In the genomic region with DNA sequence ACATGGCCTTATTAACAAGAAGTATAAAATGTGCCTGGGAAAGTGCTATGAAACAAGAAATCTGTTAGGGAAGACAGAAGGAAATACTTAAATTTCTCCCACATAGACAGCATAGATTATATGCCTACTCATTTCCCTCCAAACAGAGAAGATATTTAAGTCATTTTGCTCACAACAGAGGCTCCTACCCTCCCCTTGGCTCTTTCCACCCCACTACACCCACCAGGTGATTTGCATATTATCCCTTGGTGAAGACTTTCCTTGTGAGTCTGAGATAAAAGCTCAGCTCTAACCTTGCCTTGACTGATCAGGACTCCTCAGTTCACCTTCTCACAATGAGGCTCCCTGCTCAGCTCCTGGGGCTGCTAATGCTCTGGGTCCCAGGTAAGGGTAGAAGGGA, we compare ENCODE assay signal across 8 cellular contexts.
DNase-seq lines count a peak whose midpoint lies in the region; ATAC-seq, FAIRE-seq and TF ChIP-seq lines count a peak whose summit lies in the region.
"Not testable (repeated sequence)": the region's sequence is repeated elsewhere in the genome, so short reads cannot be mapped to it uniquely, and the experiment has no call there.

No MANE protein-coding gene starts in this region.

- H3K4me3 Mint-ChIP-seq in stimulated activated memory B cell treated with anti-CD40 and anti-IgM and Interleukin-4, amounts not matched to agents 10 μg/mL and 1 μg/mL and 100 μg/mL, for 72 hours: not testable (repeated sequence)

- H3K4me3 ChIP-seq in DOHH2 (ENCODE audit: low read length); bronchial epithelial cell (ENCODE audit: low read depth, low read length): not testable (repeated sequence)
- peak overlapping the region; percentile 48 for H3K4me3 ChIP-seq in OCI-LY1 (ENCODE audit: low read depth, low read length, poor library complexity, severe bottlenecking)

- not testable (repeated sequence) for H4K20me1 ChIP-seq in DOHH2 (ENCODE audit: control insufficient read depth, insufficient read depth, low read depth, low read length); OCI-LY1 (ENCODE audit: insufficient read depth, low read length)

- TF ChIP-seq CTCF in DOHH2 (IDR thresholded peaks at IDR 0.05; ENCODE audit: low read depth, low read length, poor library complexity, severe bottlenecking); OCI-LY1 (IDR thresholded peaks at IDR 0.05; ENCODE audit: low read length); bronchial epithelial cell (IDR thresholded peaks at IDR 0.05; ENCODE audit: insufficient read depth, low read length, severe bottlenecking): not testable (repeated sequence)

- H3F3A ChIP-seq in DOHH2 (ENCODE audit: control insufficient read depth, insufficient read depth); OCI-LY1 (ENCODE audit: insufficient read depth, low read length): not testable (repeated sequence)

- H2AFZ ChIP-seq in OCI-LY1 (ENCODE audit: low read length): not testable (repeated sequence)

- H3K36me3 Mint-ChIP-seq in stimulated activated memory B cell treated with anti-CD40 and anti-IgM and Interleukin-4, amounts not matched to agents 10 μg/mL and 1 μg/mL and 100 μg/mL, for 72 hours: not testable (repeated sequence)

- FAIRE-seq in bronchial epithelial cell (lab: Jason Lieb, UNC): peak; percentile 40

- peak; percentile 47 for ATAC-seq in GM19395 (IDR thresholded peaks at IDR 0.05; ENCODE audit: unreplicated experiment)
- peak; percentile 41 for ATAC-seq in HG02610 (IDR thresholded peaks at IDR 0.05; ENCODE audit: unreplicated experiment)
- ATAC-seq in HG02938 (IDR thresholded peaks at IDR 0.05; ENCODE audit: unreplicated experiment): peak; percentile 46
- ATAC-seq in HG03442 (IDR thresholded peaks at IDR 0.05; ENCODE audit: unreplicated experiment): peak; percentile 45
- ATAC-seq in stimulated activated memory B cell treated with anti-CD40 and anti-IgM and Interleukin-4, amounts not matched to agents 10 μg/mL and 1 μg/mL and 100 μg/mL, for 72 hours: peak; percentile 17

- not testable (repeated sequence) for H3K27me3 ChIP-seq in DOHH2 (ENCODE audit: control insufficient read depth, low read length); OCI-LY1 (ENCODE audit: insufficient read depth, low read length); bronchial epithelial cell (ENCODE audit: control insufficient read depth, insufficient read depth, low read length)

- not testable (repeated sequence) for H3K9ac ChIP-seq in OCI-LY1 (ENCODE audit: low read length)

- H3K79me2 ChIP-seq in DOHH2 (ENCODE audit: control insufficient read depth, low read length); OCI-LY1 (ENCODE audit: insufficient read depth, low read length): not testable (repeated sequence)

- H3K27ac Mint-ChIP-seq in stimulated activated memory B cell treated with anti-CD40 and anti-IgM and Interleukin-4, amounts not matched to agents 10 μg/mL and 1 μg/mL and 100 μg/mL, for 72 hours: not testable (repeated sequence)

- peaks cover 25% of the 10 kb centered on the region for H3K4me1 ChIP-seq in DOHH2 (ENCODE audit: control insufficient read depth, low read length)
- peaks cover 32% of the 10 kb centered on the region for H3K4me1 ChIP-seq in OCI-LY1 (ENCODE audit: insufficient read depth, low read length, severe bottlenecking)

- H3K36me3 ChIP-seq in DOHH2 (ENCODE audit: control insufficient read depth, low read length); OCI-LY1 (ENCODE audit: insufficient read depth, low read length); bronchial epithelial cell (ENCODE audit: control insufficient read depth, insufficient read depth, low read length): not testable (repeated sequence)

- DNase-seq in bronchial epithelial cell (ENCODE audit: low read depth): not testable (repeated sequence)

- peaks cover 17% of the 10 kb centered on the region for H3K4me1 Mint-ChIP-seq in stimulated activated memory B cell treated with anti-CD40 and anti-IgM and Interleukin-4, amounts not matched to agents 10 μg/mL and 1 μg/mL and 100 μg/mL, for 72 hours

- H3K4me2 ChIP-seq in DOHH2 (ENCODE audit: low read length) (peak overlapping the region; percentile 17), OCI-LY1 (ENCODE audit: low read length) (peak overlapping the region; percentile 61)

- H3K9me3 Mint-ChIP-seq in stimulated activated memory B cell treated with anti-CD40 and anti-IgM and Interleukin-4, amounts not matched to agents 10 μg/mL and 1 μg/mL and 100 μg/mL, for 72 hours: not testable (repeated sequence)

- not testable (repeated sequence) for H3K9me2 ChIP-seq in DOHH2 (replicated peaks; ENCODE audit: control insufficient read depth, low read length); OCI-LY1 (ENCODE audit: low read depth, low read length)

- not testable (repeated sequence) for H3K27me3 Mint-ChIP-seq in stimulated activated memory B cell treated with anti-CD40 and anti-IgM and Interleukin-4, amounts not matched to agents 10 μg/mL and 1 μg/mL and 100 μg/mL, for 72 hours

- not testable (repeated sequence) for H3K27ac ChIP-seq in DOHH2 (ENCODE audit: low read depth, low read length)
- H3K27ac ChIP-seq in OCI-LY1 (ENCODE audit: low read depth, low read length, poor library complexity, severe bottlenecking): peak overlapping the region; percentile 66

- H3K9me3 ChIP-seq in DOHH2 (ENCODE audit: control insufficient read depth, insufficient read depth, low read length); OCI-LY1 (ENCODE audit: low read length): not testable (repeated sequence)
